In genomic region chr17:45851464-45851863, GRCh38 we compare ENCODE assay signal across 1 cellular context.
TF ChIP-seq lines count a peak whose summit lies in the region.

No MANE protein-coding gene starts in this region.

TF ChIP-seq in H1, 55 proteins besides CTCF, POLR2A, EP300 and RAD21:
- TF ChIP-seq SP4 (IDR thresholded peaks at IDR 0.05; ENCODE audit: low read length) (no peak), TAF1 (IDR thresholded peaks at IDR 0.05; ENCODE audit: low read depth, low read length) (no peak), BRCA1 (IDR thresholded peaks at IDR 0.05; ENCODE audit: low read depth, low read length) (no peak), GTF2F1 (IDR thresholded peaks at IDR 0.05; ENCODE audit: borderline replicate concordance, low read depth, low read length) (no peak), SUZ12 (IDR thresholded peaks at IDR 0.05; ENCODE audit: low read length) (no peak), MAX (IDR thresholded peaks at IDR 0.05) (no peak), RNF2 (IDR thresholded peaks at IDR 0.05; ENCODE audit: borderline replicate concordance, low read depth, low read length, missing control alignments, poor library complexity, severe bottlenecking) (no peak), SIX5 (IDR thresholded peaks at IDR 0.05; ENCODE audit: low read depth, low read length) (no peak), CEBPB (IDR thresholded peaks at IDR 0.05; ENCODE audit: low read depth, low read length) (no peak), SRF (IDR thresholded peaks at IDR 0.05; ENCODE audit: low read depth, low read length) (no peak), KDM5A (IDR thresholded peaks at IDR 0.05; ENCODE audit: low read length) (no peak)
